Comparison of ENCODE assay signal across 8 cellular contexts in the genomic region with DNA sequence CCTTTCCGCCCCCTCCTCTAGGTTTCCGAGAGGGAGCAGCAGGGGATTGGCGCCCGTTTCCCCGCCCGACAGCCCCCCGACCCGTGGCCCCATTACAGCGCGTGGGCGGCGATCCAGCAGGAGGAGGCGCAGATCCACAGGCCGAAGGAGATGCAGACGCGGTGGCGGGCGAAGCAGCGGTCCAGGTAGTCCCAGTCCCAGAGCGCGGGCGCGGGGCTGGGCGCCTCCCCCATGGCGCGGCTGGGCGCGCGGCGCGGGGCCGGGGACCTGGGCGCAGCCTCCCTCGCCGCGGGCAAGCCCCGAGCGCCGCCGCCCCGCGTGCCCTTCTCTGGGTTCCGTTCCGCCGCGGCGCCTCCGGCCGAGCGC. TPM values are rescaled to one million over a fixed set of nuclear protein-coding genes. Genes with fewer than 3 reads are reported as not detected.
DNase-seq lines count a peak whose midpoint lies in the region; ATAC-seq and TF ChIP-seq lines count a peak whose summit lies in the region.

No MANE protein-coding gene starts in this region.

- no peaks in the 10 kb centered on the region for H3K27me3 ChIP-seq in CD8-positive, alpha-beta T cell (ENCODE audit: insufficient read depth, low read length)
- H3K27me3 ChIP-seq in rectal smooth muscle tissue (ENCODE audit: control insufficient read depth, insufficient read depth, low read length), result no peaks in the 10 kb centered on the region

- H3K4me3 Mint-ChIP-seq in CD8-positive, alpha-beta T cell, result peak overlapping the region; percentile 90

- no peaks in the 10 kb centered on the region for H3K36me3 Mint-ChIP-seq in CD8-positive, alpha-beta T cell

- POLR2A ChIA-PET in CD8-positive, alpha-beta T cell (lab: Charles Lee), result interaction anchor here (2.5 kb wide), 1 partner anchor 39 kb away, joined by 6 read pairs; a partner anchor contains a TSS

- intact Hi-C loops in CD8-positive, alpha-beta T cell (cut with DNase I, micrococcal nuclease), result loop anchor here in 1 of 2 experiments (1.0 to 2.0 kb wide), 2 partner anchors 39 to 146 kb away; a partner anchor contains a TSS
- intact Hi-C loops in Right ventricle myocardium superior (cut with DNase I), result no loop called here

- H3K36me3 ChIP-seq in CD8-positive, alpha-beta T cell (ENCODE audit: insufficient read depth, low read length), result no peaks in the 10 kb centered on the region
- peaks cover 2% of the 10 kb centered on the region for H3K36me3 ChIP-seq in rectal smooth muscle tissue (ENCODE audit: control insufficient read depth, insufficient read depth, low read length)

- no peak overlapping the region for H3K27ac ChIP-seq in CD8-positive, alpha-beta T cell (ENCODE audit: low read depth, low read length)
- H3K27ac ChIP-seq in rectal smooth muscle tissue (ENCODE audit: low read depth, low read length), result no peak overlapping the region

- CTCF ChIA-PET in CD8-positive, alpha-beta T cell (lab: Charles Lee), result interaction anchor here (1.8 kb wide), 1 partner anchor 39 kb away, joined by 14 read pairs; a partner anchor contains a TSS

- peak overlapping the region; percentile 57 for H3K4me3 ChIP-seq in CD8-positive, alpha-beta T cell (ENCODE audit: low read depth, low read length)
- H3K4me3 ChIP-seq in rectal smooth muscle tissue (ENCODE audit: low read length), result peak overlapping the region; percentile 72

- no peaks in the 10 kb centered on the region for H3K27me3 Mint-ChIP-seq in CD8-positive, alpha-beta T cell (ENCODE audit: low read depth)

- H3K9ac ChIP-seq in rectal smooth muscle tissue (ENCODE audit: low read length), result peak overlapping the region; percentile 1

- peak in 1 of 7 experiments; percentile 2 for DNase-seq in CD8-positive, alpha-beta T cell
- DNase-seq in T-helper 9 cell (peak; percentile 3), Right ventricle myocardium superior (peak; percentile 57), SKM-1 treated with dmso at 0.1 percent for 144 hours (lab: John Stamatoyannopoulos, UW; ENCODE audit: unreplicated experiment) (no peak), EL (no peak)

- peak; percentile 43 for ATAC-seq in CD8-positive, alpha-beta T cell
- peak; percentile 55 for ATAC-seq in GM19351 (IDR thresholded peaks at IDR 0.05; ENCODE audit: unreplicated experiment)
- peak; percentile 45 for ATAC-seq in HG03439 (IDR thresholded peaks at IDR 0.05; ENCODE audit: unreplicated experiment)
- ATAC-seq in Right ventricle myocardium superior (ENCODE audit: poor library complexity), result no peak

- no peak for TF ChIP-seq CTCF in CD8-positive, alpha-beta T cell (IDR thresholded peaks at IDR 0.05)

- no peaks in the 10 kb centered on the region for H3K9me3 Mint-ChIP-seq in CD8-positive, alpha-beta T cell

- peaks cover 9% of the 10 kb centered on the region for H3K4me1 Mint-ChIP-seq in CD8-positive, alpha-beta T cell (ENCODE audit: low read depth)

- no peaks in the 10 kb centered on the region for H3K9me3 ChIP-seq in CD8-positive, alpha-beta T cell (ENCODE audit: low read length)

- H3K4me1 ChIP-seq in CD8-positive, alpha-beta T cell (ENCODE audit: insufficient read depth, low read length), result peaks cover 7% of the 10 kb centered on the region
- no peaks in the 10 kb centered on the region for H3K4me1 ChIP-seq in rectal smooth muscle tissue (ENCODE audit: control insufficient read depth, insufficient read depth, low read length)

- H3K27ac Mint-ChIP-seq in CD8-positive, alpha-beta T cell, result no peak overlapping the region

RNA-seq across cellular contexts. Expression of a gene that starts 0.3 kb away (rescaled TPM):
- total RNA-seq in CD8-positive, alpha-beta T cell, result 1 to 10 TPM; 1.0 to 2.4 TPM
- total RNA-seq in Right ventricle myocardium superior, result 3.6 TPM

RNA-seq across cellular contexts. Expression of a gene that starts 39.0 kb away (rescaled TPM):
- 10 to 100 TPM; 63.8 to 69.6 TPM for total RNA-seq in CD8-positive, alpha-beta T cell
- total RNA-seq in Right ventricle myocardium superior, result 21.0 TPM

RNA-seq across cellular contexts. Expression of a gene that starts 52.7 kb away (rescaled TPM):
- 10 to 100 TPM; 12.7 to 13.0 TPM for total RNA-seq in CD8-positive, alpha-beta T cell
- total RNA-seq in Right ventricle myocardium superior, result 16.6 TPM

Comparison
In these comparisons a context has a peak if more than half of its experiments do, and no peak if none do; other contexts are left out.
1. DNase-seq: peak in T-helper 9 cell (single experiment) and Right ventricle myocardium superior (single experiment); none in SKM-1 treated with dmso at 0.1 percent for 144 hours (single experiment) and EL (single experiment).